Comparison of ENCODE assay signal across 8 cellular contexts in genomic region chr20:34362502-34363061, GRCh38. TPM values are rescaled to one million over a fixed set of nuclear protein-coding genes. Genes with fewer than 3 reads are reported as not detected.
DNase-seq lines count a peak whose midpoint lies in the region; ATAC-seq and TF ChIP-seq lines count a peak whose summit lies in the region.

No MANE protein-coding gene starts in this region.

- in situ Hi-C loops in HAP-1 (cut with MboI; ENCODE audit: low sequenced_read_pairs), result no loop called here

- TF ChIP-seq CTCF in fibroblast of pulmonary artery (IDR thresholded peaks at IDR 0.05; ENCODE audit: low read length, missing control alignments), result no peak

- DNase-seq in HAP-1 (ENCODE audit: low spot score in 2 of 2) (no peak), SJSA1 (ENCODE audit: low read depth in 1 of 2, low spot score in 2 of 2) (no peak), fibroblast of pulmonary artery (ENCODE audit: low read depth) (no peak), NOMO-1 treated with dmso at 0.1 percent for 144 hours (lab: John Stamatoyannopoulos, UW; ENCODE audit: unreplicated experiment) (no peak)
- no peak for DNase-seq in stimulated activated effector memory CD8-positive, alpha-beta T cell treated with anti-CD3 and anti-CD28 coated beads, Interleukin-12 subunit alpha, Interleukin-12 subunit beta, amount 100 ng/mL, for 72 hours (ENCODE audit: low spot score in 2 of 2)

- H3K27ac Mint-ChIP-seq in stimulated activated effector memory CD8-positive, alpha-beta T cell treated with anti-CD3 and anti-CD28 coated beads, Interleukin-12 subunit alpha, Interleukin-12 subunit beta, amount 100 ng/mL, for 72 hours, result peak overlapping the region; percentile 100

- no peak overlapping the region for H3K27ac ChIP-seq in SJSA1

- H3K9me3 ChIP-seq in HAP-1 (no peaks in the 10 kb centered on the region), SJSA1 (replicated peaks) (no peaks in the 10 kb centered on the region)

- H3K27me3 ChIP-seq in HAP-1 (ENCODE audit: low read depth) (no peaks in the 10 kb centered on the region), SJSA1 (replicated peaks) (no peaks in the 10 kb centered on the region)

- H3K36me3 ChIP-seq in HAP-1 (replicated peaks) (peaks cover 3% of the 10 kb centered on the region; the same call in 1 of the 2 replicates), SJSA1 (peaks cover 40% of the 10 kb centered on the region)

- H3K4me3 ChIP-seq in HAP-1 (peak overlapping the region; percentile 85), SJSA1 (peak overlapping the region; percentile 84), fibroblast of pulmonary artery (replicated peaks; ENCODE audit: low read depth, low read length) (peak overlapping the region; percentile 86)

- no peaks in the 10 kb centered on the region for H3K9me3 Mint-ChIP-seq in stimulated activated effector memory CD8-positive, alpha-beta T cell treated with anti-CD3 and anti-CD28 coated beads, Interleukin-12 subunit alpha, Interleukin-12 subunit beta, amount 100 ng/mL, for 72 hours

- H3K36me3 Mint-ChIP-seq in stimulated activated effector memory CD8-positive, alpha-beta T cell treated with anti-CD3 and anti-CD28 coated beads, Interleukin-12 subunit alpha, Interleukin-12 subunit beta, amount 100 ng/mL, for 72 hours, result peaks cover 32% of the 10 kb centered on the region

- peaks cover 25% of the 10 kb centered on the region for H3K4me1 ChIP-seq in HAP-1
- H3K4me1 ChIP-seq in SJSA1 (replicated peaks), result peaks cover 14% of the 10 kb centered on the region

- peaks cover 32% of the 10 kb centered on the region for H3K4me1 Mint-ChIP-seq in stimulated activated effector memory CD8-positive, alpha-beta T cell treated with anti-CD3 and anti-CD28 coated beads, Interleukin-12 subunit alpha, Interleukin-12 subunit beta, amount 100 ng/mL, for 72 hours

- H3K4me3 Mint-ChIP-seq in stimulated activated effector memory CD8-positive, alpha-beta T cell treated with anti-CD3 and anti-CD28 coated beads, Interleukin-12 subunit alpha, Interleukin-12 subunit beta, amount 100 ng/mL, for 72 hours, result peak overlapping the region; percentile 97

- peak; percentile 3 for ATAC-seq in stimulated activated effector memory CD8-positive, alpha-beta T cell treated with anti-CD3 and anti-CD28 coated beads, Interleukin-12 subunit alpha, Interleukin-12 subunit beta, amount 100 ng/mL, for 72 hours
- ATAC-seq in GM18502 (IDR thresholded peaks at IDR 0.05; ENCODE audit: poor library complexity, unreplicated experiment), result no peak
- no peak for ATAC-seq in GM19467 (IDR thresholded peaks at IDR 0.05; ENCODE audit: unreplicated experiment)
- ATAC-seq in HG02981 (IDR thresholded peaks at IDR 0.05; ENCODE audit: unreplicated experiment), result no peak

RNA-seq across cellular contexts. Expression of gene ITCH, which starts 0.5 kb away (rescaled TPM):
- 40.1 and 62.9 TPM in 2 replicates for total RNA-seq in SJSA1 (2014; rRNA removed; shearing (Covaris generic))

RNA-seq across cellular contexts. Expression of gene AHCY, which starts 59.4 kb away (rescaled TPM):
- 77.8 and 116 TPM in 2 replicates for total RNA-seq in SJSA1 (2014; rRNA removed; shearing (Covaris generic))
